ENCODE assay signal across 18 cellular contexts in the genomic region with DNA sequence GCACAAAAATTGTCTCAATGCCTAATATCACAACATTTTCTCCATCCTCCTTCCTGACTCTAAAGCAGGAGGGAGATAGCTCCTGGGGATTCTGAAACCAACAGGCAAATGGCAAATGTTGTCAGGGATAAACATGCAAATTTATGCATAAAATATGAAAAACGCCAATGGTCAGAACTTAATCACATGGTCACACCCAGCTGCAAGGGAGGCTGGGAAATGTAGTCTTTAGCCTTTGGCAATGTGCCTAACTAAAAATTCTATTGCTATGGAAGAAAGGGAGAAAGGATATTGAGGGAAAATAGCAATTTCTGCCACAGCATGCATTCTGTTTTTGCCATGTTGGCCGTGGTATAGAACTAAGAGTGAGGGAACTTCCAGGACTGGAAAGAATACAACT. TPM values are rescaled to one million over a fixed set of nuclear protein-coding genes. Genes with fewer than 3 reads are reported as not detected.
DNase-seq lines count a peak whose midpoint lies in the region; ATAC-seq and TF ChIP-seq lines count a peak whose summit lies in the region.
"Had no signal": no experiment of that assay in that cellular context is flagged by ENCODE, and none has a peak within 500 bp of the region (broad histone marks: within the 10 kb centered on the region; RNA-seq: fewer than 3 reads in every experiment).

No MANE protein-coding gene starts in this region.

- H3K4me1 ChIP-seq in prostate gland (replicated peaks), result no peaks in the 10 kb centered on the region
- H3K4me1 ChIP-seq: HAP-1, left lung, SJCRH30, tibial nerve had no signal

- DNase-seq in NCI-H2227 (lab: John Stamatoyannopoulos, UW; ENCODE audit: unreplicated experiment) (peak; percentile 13), NCI-H2227 treated with DMSO at 0.1 percent for 48 hours (lab: John Stamatoyannopoulos, UW) (no peak), NB4 (ENCODE audit: low read depth) (peak; percentile 26), astrocyte of the hippocampus (ENCODE audit: low read depth, low spot score) (peak; percentile 13), mesenteric fat pad (ENCODE audit: low spot score) (peak; percentile 0), prostate gland (ENCODE audit: low spot score) (no peak)
- no peak for DNase-seq in activated CD4-positive, alpha-beta memory T cell treated with anti-CD3 and anti-CD28 coated beads for 36 hours
- DNase-seq: activated CD4-positive, CD25-positive, alpha-beta regulatory T cell treated with anti-CD3 and anti-CD28 coated beads, Interleukin-2, amount 50 U/mL, for 72 hours; DMS79 treated with DMSO at 0.1 percent for 48 hours; left lung; NCI-H1436 had no signal

- H3K27me3 ChIP-seq in prostate gland (replicated peaks; ENCODE audit: insufficient read depth), result no peaks in the 10 kb centered on the region
- H3K27me3 ChIP-seq: left lung, SJCRH30, tibial nerve had no signal

- WGBS in prostate gland, result 75% methylated on average over 2 of the region's 2 CpGs

- H3K36me3 ChIP-seq in prostate gland, result no peaks in the 10 kb centered on the region
- H3K36me3 ChIP-seq: HAP-1, left lung, SJCRH30, tibial nerve had no signal

- H3K4me1 Mint-ChIP-seq in activated CD4-positive, alpha-beta memory T cell treated with anti-CD3 and anti-CD28 coated beads for 36 hours (ENCODE audit: low read depth), result peaks cover 2% of the 10 kb centered on the region

- TF ChIP-seq POLR2A in NB4 (IDR thresholded peaks at IDR 0.05; ENCODE audit: extremely low read depth, insufficient read length) (no peak), prostate gland (IDR thresholded peaks at IDR 0.05) (no peak)

- no peak overlapping the region for H3K27ac ChIP-seq in prostate gland
- H3K27ac ChIP-seq: C4-2B, KMS-11, left lung, SJCRH30, tibial nerve had no signal

- H3K36me3 Mint-ChIP-seq in activated CD4-positive, alpha-beta memory T cell treated with anti-CD3 and anti-CD28 coated beads for 36 hours, result no peaks in the 10 kb centered on the region

- H3K9me3 Mint-ChIP-seq in activated CD4-positive, alpha-beta memory T cell treated with anti-CD3 and anti-CD28 coated beads for 36 hours, result no peaks in the 10 kb centered on the region
- H3K9me3 Mint-ChIP-seq: activated T-helper 2 cell treated with anti-CD3 and anti-CD28 coated beads, Interferon-gamma antibody, Interleukin-2, Interleukin-4, amounts not matched to agents 10 μg/mL and 5 μg/mL and 100 μg/mL, durations not matched to agents 14 hours and 24 hours and 36 hours had no signal

- no peak for ATAC-seq in HG03432 (IDR thresholded peaks at IDR 0.05; ENCODE audit: unreplicated experiment)
- ATAC-seq: left lung had no signal

- POLR2A ChIA-PET in activated CD4-positive, alpha-beta memory T cell treated with anti-CD3 and anti-CD28 coated beads for 36 hours (lab: Charles Lee), result no interaction called here

- CTCF ChIA-PET in activated CD4-positive, alpha-beta memory T cell treated with anti-CD3 and anti-CD28 coated beads for 36 hours (lab: Charles Lee), result interaction anchor here (0.5 to 2.6 kb wide), 3 partner anchors 9 to 110 kb away, joined by 4 to 12 read pairs (median 5); no protein-coding TSS in a partner anchor

- peaks cover 2% of the 10 kb centered on the region for H3K27me3 Mint-ChIP-seq in activated CD4-positive, alpha-beta memory T cell treated with anti-CD3 and anti-CD28 coated beads for 36 hours

- intact Hi-C loops in prostate gland (cut with DNase I), result no loop called here
- intact Hi-C loops in activated CD4-positive, alpha-beta memory T cell treated with anti-CD3 and anti-CD28 coated beads for 36 hours (cut with micrococcal nuclease), result no loop called here

- H3K4me3 ChIP-seq in NB4 (ENCODE audit: low read depth, low read length) (no peak overlapping the region), prostate gland (no peak overlapping the region)
- H3K4me3 ChIP-seq: HAP-1, left lung, SJCRH30, tibial nerve had no signal

- TF ChIP-seq CTCF in NB4 (IDR thresholded peaks at IDR 0.05; ENCODE audit: low read depth, low read length), result no peak
- TF ChIP-seq CTCF in prostate gland (IDR thresholded peaks at IDR 0.05), result no peak

- H3K9me3 ChIP-seq in prostate gland, result no peaks in the 10 kb centered on the region
- H3K9me3 ChIP-seq: HAP-1, left lung, SJCRH30, tibial nerve had no signal

- no peak overlapping the region for H3K4me3 Mint-ChIP-seq in activated CD4-positive, alpha-beta memory T cell treated with anti-CD3 and anti-CD28 coated beads for 36 hours

- no peak overlapping the region for H3K27ac Mint-ChIP-seq in activated CD4-positive, alpha-beta memory T cell treated with anti-CD3 and anti-CD28 coated beads for 36 hours
- H3K27ac Mint-ChIP-seq: activated T-helper 2 cell treated with anti-CD3 and anti-CD28 coated beads, Interferon-gamma antibody, Interleukin-2, Interleukin-4, amounts not matched to agents 10 μg/mL and 5 μg/mL and 100 μg/mL, durations not matched to agents 14 hours and 24 hours and 36 hours had no signal

RNA-seq across cellular contexts. Expression of gene OASL, which starts 11.7 kb away (rescaled TPM):
- total RNA-seq in mesenteric fat pad, result 8.1 TPM
- total RNA-seq in prostate gland, result under 1 TPM; 0.14 to 0.91 TPM
- 10 to 100 TPM; 21.9 to 26.5 TPM for total RNA-seq in activated CD4-positive, alpha-beta memory T cell treated with anti-CD3 and anti-CD28 coated beads for 36 hours
- total RNA-seq: SJCRH30 had no signal

RNA-seq across cellular contexts. Expression of gene C12orf43, which starts 34.4 kb away (rescaled TPM):
- total RNA-seq in mesenteric fat pad, result 20.5 TPM
- 10 to 100 TPM; 13.8 to 15.2 TPM for total RNA-seq in prostate gland
- 10 to 100 TPM; 19.4 to 19.6 TPM for total RNA-seq in activated CD4-positive, alpha-beta memory T cell treated with anti-CD3 and anti-CD28 coated beads for 36 hours

Comparison
In these comparisons a context has a peak if more than half of its experiments do, and no peak if none do; other contexts are left out.
1. DNase-seq: peak in NCI-H2227 (single experiment), NB4 (single experiment), astrocyte of the hippocampus (single experiment) and mesenteric fat pad (single experiment); none in NCI-H2227 treated with DMSO at 0.1 percent for 48 hours (single experiment), prostate gland (single experiment) and activated CD4-positive, alpha-beta memory T cell treated with anti-CD3 and anti-CD28 coated beads for 36 hours (single experiment).